19 cellular contexts compared by ENCODE assay signal in the genomic region with DNA sequence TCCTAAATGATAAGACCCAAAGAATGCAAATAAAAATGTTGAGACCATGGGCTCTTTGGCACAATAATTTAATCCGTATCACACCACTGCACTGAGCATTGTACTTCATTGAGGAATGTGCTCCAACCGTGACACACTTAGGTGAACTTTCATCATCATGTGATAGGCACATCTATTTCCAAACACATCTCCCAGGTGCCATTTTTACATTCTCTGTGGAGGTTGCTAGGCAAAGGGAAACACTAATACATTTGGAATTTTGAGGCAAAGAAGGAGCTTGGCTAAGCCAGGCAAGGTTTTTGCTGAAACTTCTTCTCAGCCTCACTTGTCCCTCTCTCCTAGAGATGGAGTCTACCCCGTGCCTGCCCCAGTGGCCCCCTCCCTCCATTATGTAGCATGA.
DNase-seq lines count a peak whose midpoint lies in the region; ATAC-seq and TF ChIP-seq lines count a peak whose summit lies in the region.
"Had no signal": no experiment of that assay in that cellular context is flagged by ENCODE, and none has a peak within 500 bp of the region (broad histone marks: within the 10 kb centered on the region; RNA-seq: fewer than 3 reads in every experiment).

No MANE protein-coding gene starts in this region.

- WGBS in psoas muscle, 3 donors: 44 to 48% (median 45%) methylated on average over 3 of the region's 3 CpGs

- DNase-seq in GM03348 (ENCODE audit: low spot score) (peak; percentile 48), RPMI7951 (ENCODE audit: low read depth) (peak; percentile 83), fibroblast of gingiva (ENCODE audit: low read depth) (peak; percentile 53), psoas muscle (no peak), GOT3 (lab: John Stamatoyannopoulos, UW) (no peak), NAMALWA (ENCODE audit: low spot score) (no peak)
- DNase-seq: activated B cell treated with CpG ODN at 0.5 μM for 24 hours; DND-41; endodermal cell; NCI-H1436 treated with DMSO at 0.1 percent for 48 hours; NCI-H510A treated with DMSO at 0.1 percent for 48 hours; stimulated activated naive CD8-positive, alpha-beta T cell treated with anti-CD3 and anti-CD28 coated beads, Interleukin-15, Interleukin-2, amounts not matched to agents 100 U/mL and 50 U/mL, for 24 hours had no signal

- no peak overlapping the region for H3K4me3 ChIP-seq in psoas muscle
- H3K4me3 ChIP-seq: cardiac muscle cell, HAP-1, vagina had no signal

- TF ChIP-seq CTCF in psoas muscle (IDR thresholded peaks at IDR 0.05): no peak

- intact Hi-C loops in psoas muscle (cut with DNase I): loop anchor here (5.0 to 10.0 kb wide), 4 partner anchors 88 to 1396 kb away; a partner anchor contains a TSS

- no peaks in the 10 kb centered on the region for H3K9me3 ChIP-seq in psoas muscle
- H3K9me3 ChIP-seq: HAP-1, vagina had no signal

- H3K4me1 ChIP-seq in psoas muscle: no peaks in the 10 kb centered on the region
- H3K4me1 ChIP-seq: HAP-1 had no signal

- no peaks in the 10 kb centered on the region for H3K36me3 ChIP-seq in psoas muscle (ENCODE audit: insufficient read depth in 1 of 2, low read depth in 1 of 2)
- H3K36me3 ChIP-seq: cardiac muscle cell, HAP-1, vagina had no signal

- H3K27me3 ChIP-seq in psoas muscle (ENCODE audit: insufficient read depth in 3 of 3, low read length in 2 of 3): no peaks in the 10 kb centered on the region
- H3K27me3 ChIP-seq: cardiac muscle cell, vagina had no signal

- peak in 3 of 4 donors; percentile 40 to 55 (median 53) for ATAC-seq in psoas muscle
- ATAC-seq in GM18502 (IDR thresholded peaks at IDR 0.05; ENCODE audit: poor library complexity, unreplicated experiment): no peak
- ATAC-seq: left lobe of liver; stimulated activated naive CD8-positive, alpha-beta T cell treated with anti-CD3 and anti-CD28 coated beads, Interleukin-15, Interleukin-2, amounts not matched to agents 100 U/mL and 50 U/mL, for 24 hours had no signal

- no peak overlapping the region for H3K27ac ChIP-seq in psoas muscle
- H3K27ac ChIP-seq: HL-60, KMS-11, vagina had no signal

Comparison
In these comparisons a context has a peak if more than half of its experiments do, and no peak if none do; other contexts are left out.
1. DNase-seq: peak in GM03348 (single experiment), RPMI7951 (single experiment) and fibroblast of gingiva (single experiment); none in psoas muscle (0 of 2), GOT3 (single experiment) and NAMALWA (single experiment).